In genomic region chr5:76608833-76609232, GRCh38 we compare ENCODE assay signal across 13 cellular contexts. TPM values are rescaled to one million over a fixed set of nuclear protein-coding genes. Genes with fewer than 3 reads are reported as not detected.
DNase-seq lines count a peak whose midpoint lies in the region; ATAC-seq and TF ChIP-seq lines count a peak whose summit lies in the region.
"Had no signal": no experiment of that assay in that cellular context is flagged by ENCODE, and none has a peak within 500 bp of the region (broad histone marks: within the 10 kb centered on the region; RNA-seq: fewer than 3 reads in every experiment).

No MANE protein-coding gene starts in this region.

- no peaks in the 10 kb centered on the region for H3K79me2 ChIP-seq in HCT116 (ENCODE audit: insufficient read depth, low read length)

- POLR2A ChIA-PET in HCT116 (lab: Charles Lee): no interaction called here

- H3K36me3 Mint-ChIP-seq in CD4-positive, CD25-positive, alpha-beta regulatory T cell: peaks cover 76% of the 10 kb centered on the region
- H3K36me3 Mint-ChIP-seq in activated T-helper 17 cell treated with anti-CD3 and anti-CD28 coated beads, Interleukin-2, amount 50 U/mL, for 72 hours (ENCODE audit: low read depth): peaks cover 100% of the 10 kb centered on the region

- H3K27ac Mint-ChIP-seq in CD4-positive, CD25-positive, alpha-beta regulatory T cell: peak overlapping the region in 2 of 3 donors; percentile 25 to 72
- peak overlapping the region; percentile 85 for H3K27ac Mint-ChIP-seq in activated T-helper 17 cell treated with anti-CD3 and anti-CD28 coated beads, Interleukin-2, amount 50 U/mL, for 72 hours

- WGBS in gastroesophageal sphincter (ENCODE audit: low coverage in 1 of 2), 2 donors: 45 to 49% methylated on average over 4 of the region's 4 CpGs

- H3K27me3 Mint-ChIP-seq in CD4-positive, CD25-positive, alpha-beta regulatory T cell: no peaks in the 10 kb centered on the region
- H3K27me3 Mint-ChIP-seq in activated T-helper 17 cell treated with anti-CD3 and anti-CD28 coated beads, Interleukin-2, amount 50 U/mL, for 72 hours: no peaks in the 10 kb centered on the region

- no peaks in the 10 kb centered on the region for H3K9me3 ChIP-seq in CD4-positive, CD25-positive, alpha-beta regulatory T cell (ENCODE audit: control insufficient read depth in 2 of 2, low read length in 2 of 2)
- no peaks in the 10 kb centered on the region for H3K9me3 ChIP-seq in HCT116 (ENCODE audit: control insufficient read depth in 1 of 2, insufficient read depth in 1 of 2, low read depth in 1 of 2, low read length in 2 of 2)
- no peaks in the 10 kb centered on the region for H3K9me3 ChIP-seq in gastroesophageal sphincter
- H3K9me3 ChIP-seq: left lung, right lobe of liver had no signal

- H3K36me3 ChIP-seq in CD4-positive, CD25-positive, alpha-beta regulatory T cell (ENCODE audit: control insufficient read depth, insufficient read depth, low read length): peaks cover 65% of the 10 kb centered on the region
- H3K36me3 ChIP-seq in HCT116 (ENCODE audit: control insufficient read depth in 1 of 2, insufficient read depth in 2 of 2, low read length in 2 of 2): no peaks in the 10 kb centered on the region
- H3K36me3 ChIP-seq in gastroesophageal sphincter: no peaks in the 10 kb centered on the region

- H3K4me2 ChIP-seq in HCT116 (ENCODE audit: low read length): no peak overlapping the region

- no peak for TF ChIP-seq RAD21 in HCT116 (IDR thresholded peaks at IDR 0.05; ENCODE audit: low read depth)

- no peak for TF ChIP-seq EP300 in gastroesophageal sphincter (IDR thresholded peaks at IDR 0.05)

- TF ChIP-seq CTCF in HCT116 (IDR thresholded peaks at IDR 0.05 in 2 of 3, conservative IDR thresholded peaks at IDR 0.05 in 1 of 3; ENCODE audit: borderline replicate concordance in 1 of 3, insufficient read depth in 1 of 3, low read depth in 2 of 3, low read length in 2 of 3): no peak
- no peak for TF ChIP-seq CTCF in gastroesophageal sphincter (IDR thresholded peaks at IDR 0.05)

- H3K4me3 ChIP-seq in CD4-positive, CD25-positive, alpha-beta regulatory T cell (ENCODE audit: low read depth, low read length): no peak overlapping the region
- H3K4me3 ChIP-seq in HCT116 (replicated peaks in 1 of 2; ENCODE audit: low read depth in 1 of 2, low read length in 2 of 2) (no peak overlapping the region), gastroesophageal sphincter (no peak overlapping the region)
- H3K4me3 ChIP-seq: left lung, right lobe of liver had no signal

- peak; percentile 50 to 56 for ATAC-seq in CD4-positive, CD25-positive, alpha-beta regulatory T cell (ENCODE audit: low read depth in 2 of 2)
- ATAC-seq in HCT116: no peak
- ATAC-seq in activated T-helper 17 cell treated with anti-CD3 and anti-CD28 coated beads, Interleukin-2, amount 50 U/mL, for 72 hours (replicated peaks): peak; percentile 83
- ATAC-seq in GM21423 (IDR thresholded peaks at IDR 0.05; ENCODE audit: unreplicated experiment): no peak
- no peak for ATAC-seq in sciatic nerve
- no peak for ATAC-seq in gastroesophageal sphincter
- ATAC-seq: left lung had no signal

- no peaks in the 10 kb centered on the region for H3K27me3 ChIP-seq in CD4-positive, CD25-positive, alpha-beta regulatory T cell (ENCODE audit: control insufficient read depth, insufficient read depth, low read length)
- H3K27me3 ChIP-seq in HCT116 (ENCODE audit: insufficient read depth, low read length): no peaks in the 10 kb centered on the region
- H3K27me3 ChIP-seq in gastroesophageal sphincter: no peaks in the 10 kb centered on the region
- H3K27me3 ChIP-seq: left lung, right lobe of liver had no signal

- peak in 2 of 3 donors; percentile 16 to 58 for DNase-seq in CD4-positive, CD25-positive, alpha-beta regulatory T cell
- DNase-seq in HCT116 (ENCODE audit: low read depth, low spot score): peak; percentile 8
- DNase-seq in left kidney (ENCODE audit: low read depth, low spot score): peak; percentile 45
- DNase-seq in sciatic nerve (ENCODE audit: low spot score): no peak
- DNase-seq in NCI-H2107 treated with DMSO at 0.1 percent for 48 hours (lab: John Stamatoyannopoulos, UW; ENCODE audit: unreplicated experiment): no peak
- DNase-seq: Calu3, H7, left lung, NCI-H187, right lobe of liver had no signal

- no peaks in the 10 kb centered on the region for H3K9me3 Mint-ChIP-seq in CD4-positive, CD25-positive, alpha-beta regulatory T cell
- H3K9me3 Mint-ChIP-seq in activated T-helper 17 cell treated with anti-CD3 and anti-CD28 coated beads, Interleukin-2, amount 50 U/mL, for 72 hours: no peaks in the 10 kb centered on the region

- intact Hi-C loops in HCT116 (cut with micrococcal nuclease) (no loop called here), sciatic nerve (cut with DNase I) (loop anchor here (10.0 kb wide), 1 partner anchor 166 kb away; no protein-coding TSS in a partner anchor)

- H3K4me1 Mint-ChIP-seq in CD4-positive, CD25-positive, alpha-beta regulatory T cell: peaks cover 5 to 19% (median 9%) of the 10 kb centered on the region in 4 donors
- H3K4me1 Mint-ChIP-seq in activated T-helper 17 cell treated with anti-CD3 and anti-CD28 coated beads, Interleukin-2, amount 50 U/mL, for 72 hours: peaks cover 22% of the 10 kb centered on the region

- no peak overlapping the region for H3K9ac ChIP-seq in HCT116 (ENCODE audit: low read length)

- peak overlapping the region; percentile 42 for H2AFZ ChIP-seq in HCT116 (ENCODE audit: low read depth, low read length, poor library complexity, severe bottlenecking)

- TF ChIP-seq POLR2A in HCT116 (IDR thresholded peaks at IDR 0.05; ENCODE audit: borderline replicate concordance, extremely low read depth, insufficient read depth, insufficient read length) (no peak), gastroesophageal sphincter (IDR thresholded peaks at IDR 0.05) (no peak)

- no peak overlapping the region for H3K4me3 Mint-ChIP-seq in CD4-positive, CD25-positive, alpha-beta regulatory T cell
- H3K4me3 Mint-ChIP-seq in activated T-helper 17 cell treated with anti-CD3 and anti-CD28 coated beads, Interleukin-2, amount 50 U/mL, for 72 hours: peak overlapping the region; percentile 49

- no peaks in the 10 kb centered on the region for H3K4me1 ChIP-seq in CD4-positive, CD25-positive, alpha-beta regulatory T cell (ENCODE audit: control insufficient read depth, insufficient read depth, low read length, poor library complexity, severe bottlenecking)
- H3K4me1 ChIP-seq in HCT116 (ENCODE audit: control insufficient read depth in 1 of 2, insufficient read depth in 2 of 2, low read length in 2 of 2): peaks cover 4% of the 10 kb centered on the region in 2 experiments; a peak in 3 of 4 replicates
- H3K4me1 ChIP-seq in gastroesophageal sphincter: peaks cover 0 to 16% (median 0%) of the 10 kb centered on the region in 3 donors
- H3K4me1 ChIP-seq: left lung, right lobe of liver had no signal

- peak overlapping the region; percentile 24 for H3K27ac ChIP-seq in CD4-positive, CD25-positive, alpha-beta regulatory T cell (ENCODE audit: insufficient read depth, low read length, poor library complexity, severe bottlenecking)
- H3K27ac ChIP-seq in HCT116 (ENCODE audit: low read depth, low read length) (no peak overlapping the region), gastroesophageal sphincter (no peak overlapping the region)
- H3K27ac ChIP-seq: left lung, right lobe of liver had no signal

- RAD21 ChIA-PET in HCT116 (lab: Charles Lee; ENCODE audit: low non-redundant PET in 1 of 2, low total read pairs in 2 of 2, uncharacterized antibody in 2 of 2, unreplicated experiment in 2 of 2): no interaction called here

- no peaks in the 10 kb centered on the region for H3K9me2 ChIP-seq in HCT116 (ENCODE audit: insufficient read depth)

- no TSS peak for BruUV-seq in HCT116 (replicated peaks; lab: Mats Ljungman, UMichigan)

- CTCF ChIA-PET in HCT116 (lab: Charles Lee): interaction anchor here (1.1 kb wide), 1 partner anchor 166 kb away, joined by 5 read pairs; no protein-coding TSS in a partner anchor

- H4K20me1 ChIP-seq in HCT116 (ENCODE audit: insufficient read depth): no peaks in the 10 kb centered on the region

TF ChIP-seq in HCT116, 20 proteins besides CTCF, POLR2A, EP300 and RAD21 (continues in another document):
- no peak for TF ChIP-seq REST (IDR thresholded peaks at IDR 0.05; ENCODE audit: low read depth)
- no peak for TF ChIP-seq EZH2 (IDR thresholded peaks at IDR 0.05)
- no peak for TF ChIP-seq EGR1 (IDR thresholded peaks at IDR 0.05; ENCODE audit: low read depth)
- TF ChIP-seq EZH2phosphoT487 (IDR thresholded peaks at IDR 0.05; ENCODE audit: borderline replicate concordance): no peak
- no peak for TF ChIP-seq POLR2AphosphoS5 (IDR thresholded peaks at IDR 0.05; ENCODE audit: low read depth, low read length)
- TF ChIP-seq ZFX (IDR thresholded peaks at IDR 0.05): no peak
- no peak for TF ChIP-seq CBX3 (IDR thresholded peaks at IDR 0.05; ENCODE audit: low read depth)

RNA-seq across cellular contexts. Expression of gene F2RL2, which starts 14.4 kb away (rescaled TPM):
- not detected for total RNA-seq in CD4-positive, CD25-positive, alpha-beta regulatory T cell
- polyA plus RNA-seq in CD4-positive, CD25-positive, alpha-beta regulatory T cell: 1 to 10 TPM in 1 of 4 donors, under 1 TPM in 3; 0.77 to 1.6 (median 0.83) TPM
- 0.07 TPM for total RNA-seq in HCT116 (2021; ENCODE audit: unreplicated experiment)
- polyA plus RNA-seq in HCT116 (2012): 0.03 and 0.04 TPM in 2 replicates
- 1 to 10 TPM in 1 of 2 donors, not detected in 1; 1.1 TPM for total RNA-seq in activated T-helper 17 cell treated with anti-CD3 and anti-CD28 coated beads, Interleukin-2, amount 50 U/mL, for 72 hours
- total RNA-seq in sciatic nerve: 0.89 TPM
- total RNA-seq in gastroesophageal sphincter: 1 to 10 TPM; 2.4 to 8.4 (median 5.1) TPM
- total RNA-seq: Calu3 had no signal

Comparison
In these comparisons a context has a peak if more than half of its experiments do, and no peak if none do; other contexts are left out.
1. ATAC-seq: peak in CD4-positive, CD25-positive, alpha-beta regulatory T cell (2 of 2) and activated T-helper 17 cell treated with anti-CD3 and anti-CD28 coated beads, Interleukin-2, amount 50 U/mL, for 72 hours (single experiment); none in HCT116 (single experiment), GM21423 (single experiment), sciatic nerve (single experiment) and gastroesophageal sphincter (single experiment).
2. DNase-seq: peak in CD4-positive, CD25-positive, alpha-beta regulatory T cell (2 of 3), HCT116 (single experiment) and left kidney (single experiment); none in sciatic nerve (single experiment) and NCI-H2107 treated with DMSO at 0.1 percent for 48 hours (single experiment).